In genomic region chr2:51301376-51301775, GRCh38 we compare ENCODE assay signal across 22 cellular contexts.
"Had no signal": no experiment of that assay in that cellular context is flagged by ENCODE, and none has a peak within 500 bp of the region (broad histone marks: within the 10 kb centered on the region; RNA-seq: fewer than 3 reads in every experiment).

No MANE protein-coding gene starts in this region.

- H3K9me3 ChIP-seq: gastrocnemius medialis, prostate gland, right atrium auricular region, testis, tibial artery, upper lobe of left lung had no signal

- H3K27ac ChIP-seq: coronary artery, gastrocnemius medialis, neural progenitor cell, prostate gland, right atrium auricular region, testis, tibial artery, upper lobe of left lung had no signal

- H3K4me2 ChIP-seq: neural progenitor cell had no signal

- H3K9ac ChIP-seq: neural progenitor cell had no signal

- H3K36me3 ChIP-seq: gastrocnemius medialis, neural progenitor cell, prostate gland, right atrium auricular region, tibial artery, upper lobe of left lung had no signal

- ATAC-seq: effector memory CD8-positive, alpha-beta T cell; gastrocnemius medialis; left lobe of liver; naive thymus-derived CD4-positive, alpha-beta T cell; sciatic nerve; stimulated activated memory B cell treated with anti-CD40 and anti-IgM and Interleukin-4, amounts not matched to agents 10 μg/mL and 1 μg/mL and 100 μg/mL, for 72 hours; stimulated activated naive CD8-positive, alpha-beta T cell treated with anti-CD3 and anti-CD28 coated beads, Interleukin-15, Interleukin-2, amounts not matched to agents 100 U/mL and 50 U/mL, for 24 hours had no signal

- DNase-seq: dermis blood vessel endothelial cell; effector memory CD8-positive, alpha-beta T cell; foreskin fibroblast; gastrocnemius medialis; head of caudate nucleus; kidney; naive thymus-derived CD4-positive, alpha-beta T cell; stimulated activated CD4-positive, alpha-beta T cell treated with anti-CD3 and anti-CD28 coated beads, Interleukin-2, amount 100 ng/mL, for 24 hours; stimulated activated CD4-positive, alpha-beta T cell treated with anti-CD3 and anti-CD28 coated beads, Interleukin-4, amount 100 ng/mL, for 24 hours; stimulated activated naive CD8-positive, alpha-beta T cell treated with anti-CD3 and anti-CD28 coated beads, Interleukin-15, Interleukin-2, amounts not matched to agents 100 U/mL and 50 U/mL, for 24 hours; substantia nigra; testis; tibial artery; upper lobe of left lung had no signal

- H3K4me3 ChIP-seq: coronary artery, gastrocnemius medialis, lung, neural progenitor cell, prostate gland, right atrium auricular region, testis, tibial artery, upper lobe of left lung had no signal

- H3K4me1 ChIP-seq: gastrocnemius medialis, neural progenitor cell, prostate gland, right atrium auricular region, testis, tibial artery, upper lobe of left lung had no signal

- H3K27me3 ChIP-seq: gastrocnemius medialis, neural progenitor cell, right atrium auricular region, testis, tibial artery, upper lobe of left lung had no signal

- H2AFZ ChIP-seq: neural progenitor cell had no signal
